In genomic region chr4:187128226-187128625, GRCh38 we compare ENCODE assay signal across 19 cellular contexts.
DNase-seq lines count a peak whose midpoint lies in the region; ATAC-seq and TF ChIP-seq lines count a peak whose summit lies in the region.
"Had no signal": no experiment of that assay in that cellular context is flagged by ENCODE, and none has a peak within 500 bp of the region (broad histone marks: within the 10 kb centered on the region; RNA-seq: fewer than 3 reads in every experiment).

No MANE protein-coding gene starts in this region.

- TF ChIP-seq CTCF in foreskin fibroblast (IDR thresholded peaks at IDR 0.05; ENCODE audit: low read depth, low read length), result no peak

- peaks cover 9% of the 10 kb centered on the region for H3K9me3 Mint-ChIP-seq in activated CD4-positive, alpha-beta T cell treated with anti-CD3 and anti-CD28 coated beads for 36 hours (ENCODE audit: low read depth)

- no peak overlapping the region for H3K4me3 ChIP-seq in foreskin fibroblast (ENCODE audit: low read depth in 1 of 2, low read length in 2 of 2)
- H3K4me3 ChIP-seq: pancreas, testis had no signal

- intact Hi-C loops in activated CD4-positive, alpha-beta T cell treated with anti-CD3 and anti-CD28 coated beads for 36 hours (cut with DNase I, micrococcal nuclease), result no loop called here

- H3K27ac Mint-ChIP-seq in activated CD4-positive, alpha-beta T cell treated with anti-CD3 and anti-CD28 coated beads for 36 hours, result no peak overlapping the region
- H3K27ac Mint-ChIP-seq: activated naive CD8-positive, alpha-beta T cell treated with anti-CD3 and anti-CD28 coated beads for 36 hours; IgD-negative memory B cell had no signal

- H3K27me3 Mint-ChIP-seq in activated CD4-positive, alpha-beta T cell treated with anti-CD3 and anti-CD28 coated beads for 36 hours, result no peaks in the 10 kb centered on the region
- H3K27me3 Mint-ChIP-seq: activated naive CD8-positive, alpha-beta T cell treated with anti-CD3 and anti-CD28 coated beads for 36 hours; IgD-negative memory B cell had no signal

- CTCF ChIA-PET in activated CD4-positive, alpha-beta T cell treated with anti-CD3 and anti-CD28 coated beads for 36 hours (lab: Charles Lee), result no interaction called here

- H3K4me3 Mint-ChIP-seq in activated CD4-positive, alpha-beta T cell treated with anti-CD3 and anti-CD28 coated beads for 36 hours, result no peak overlapping the region
- H3K4me3 Mint-ChIP-seq: activated naive CD8-positive, alpha-beta T cell treated with anti-CD3 and anti-CD28 coated beads for 36 hours; IgD-negative memory B cell had no signal

- no peaks in the 10 kb centered on the region for H3K36me3 Mint-ChIP-seq in activated CD4-positive, alpha-beta T cell treated with anti-CD3 and anti-CD28 coated beads for 36 hours (ENCODE audit: low read depth)
- H3K36me3 Mint-ChIP-seq: IgD-negative memory B cell had no signal

- POLR2A ChIA-PET in activated CD4-positive, alpha-beta T cell treated with anti-CD3 and anti-CD28 coated beads for 36 hours (lab: Charles Lee), result no interaction called here

- H3K4me1 Mint-ChIP-seq in activated CD4-positive, alpha-beta T cell treated with anti-CD3 and anti-CD28 coated beads for 36 hours, result no peaks in the 10 kb centered on the region
- H3K4me1 Mint-ChIP-seq: activated naive CD8-positive, alpha-beta T cell treated with anti-CD3 and anti-CD28 coated beads for 36 hours; IgD-negative memory B cell had no signal

- ATAC-seq in activated CD4-positive, alpha-beta T cell treated with anti-CD3 and anti-CD28 coated beads for 36 hours, result no peak
- ATAC-seq: pancreas had no signal

- peak; percentile 82 for DNase-seq in ELR (ENCODE audit: low read depth)
- peak; percentile 31 for DNase-seq in SW480 (ENCODE audit: low spot score)
- DNase-seq in foreskin fibroblast, result peak; percentile 21 to 26
- DNase-seq in retina, result peak; percentile 47
- no peak for DNase-seq in activated CD4-positive, alpha-beta T cell treated with anti-CD3 and anti-CD28 coated beads for 36 hours
- no peak for DNase-seq in C1 segment of cervical spinal cord (lab: John Stamatoyannopoulos, UW)
- DNase-seq in activated effector memory CD4-positive, alpha-beta T cell treated with anti-CD3 and anti-CD28 coated beads, Interleukin-2, amount 50 U/mL, for 16 hours, result no peak
- DNase-seq in D341Med (ENCODE audit: low spot score), result no peak
- DNase-seq: activated CD4-positive, alpha-beta T cell treated with anti-CD3 and anti-CD28 coated beads for 1 hour; activated naive CD8-positive, alpha-beta T cell treated with anti-CD3 and anti-CD28 coated beads for 36 hours; activated T-cell treated with anti-CD3 and anti-CD28 coated beads for 4 hours; BE2C; cerebellar nuclear complex; NCI-H1105; NCI-H446 treated with DMSO at 0.1 percent for 48 hours; pancreas; stimulated activated CD4-positive, alpha-beta T cell treated with anti-CD3 and anti-CD28 coated beads, Interleukin-15, amount 100 ng/mL, for 24 hours; testis had no signal

Comparison
In these comparisons a context has a peak if more than half of its experiments do, and no peak if none do; other contexts are left out.
1. DNase-seq: peak in ELR (single experiment), SW480 (single experiment), foreskin fibroblast (2 of 2) and retina (single experiment); none in activated CD4-positive, alpha-beta T cell treated with anti-CD3 and anti-CD28 coated beads for 36 hours (single experiment), C1 segment of cervical spinal cord (0 of 14), activated effector memory CD4-positive, alpha-beta T cell treated with anti-CD3 and anti-CD28 coated beads, Interleukin-2, amount 50 U/mL, for 16 hours (single experiment) and D341Med (single experiment).